21 cellular contexts compared by ENCODE assay signal in the genomic region with DNA sequence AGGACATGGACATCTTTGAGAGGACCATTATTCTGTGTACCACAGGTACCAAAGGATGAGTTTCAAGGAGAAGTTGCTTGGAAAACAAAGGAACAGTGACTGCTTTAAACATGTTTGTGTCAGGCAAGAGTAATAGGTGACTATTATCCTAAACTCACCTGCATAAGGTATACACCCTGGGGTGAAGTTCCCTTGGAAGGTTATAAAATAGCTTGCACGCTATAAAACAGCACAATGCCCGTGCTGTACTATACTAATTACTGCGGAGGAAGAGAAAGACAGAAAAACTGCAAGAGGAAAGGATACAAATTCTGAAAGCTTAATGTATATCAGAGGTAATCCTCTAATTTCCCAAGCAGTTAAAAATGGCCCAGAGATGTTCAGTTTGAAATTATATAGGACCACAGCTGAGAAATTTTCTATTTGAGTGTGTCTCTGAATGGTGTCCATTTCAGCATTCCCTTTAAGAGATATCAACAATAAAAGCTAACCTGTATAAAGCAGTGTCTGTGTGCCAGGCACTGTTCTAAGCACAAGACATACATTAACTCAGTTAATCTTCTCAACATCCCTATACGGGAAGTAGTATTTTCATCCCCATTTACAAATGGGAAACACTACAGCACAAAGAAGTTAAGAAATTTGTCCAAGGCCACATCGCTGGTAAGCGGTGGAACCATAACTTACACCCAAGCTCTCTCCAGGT. TPM values are rescaled to one million over a fixed set of nuclear protein-coding genes. Genes with fewer than 3 reads are reported as not detected.
A peak's percentile ranks its signal among the peaks of the same experiment; 100 is the strongest.
DNase-seq lines count a peak whose midpoint lies in the region; FAIRE-seq and TF ChIP-seq lines count a peak whose summit lies in the region.
"Had no signal": no experiment of that assay in that cellular context is flagged by ENCODE, and none has a peak within 500 bp of the region (broad histone marks: within the 10 kb centered on the region; RNA-seq: fewer than 3 reads in every experiment).

No MANE protein-coding gene starts in this region.

- no peaks in the 10 kb centered on the region for H3K4me1 ChIP-seq in colonic mucosa
- peaks cover 6 to 9% of the 10 kb centered on the region in 2 donors for H3K4me1 ChIP-seq in mucosa of rectum (ENCODE audit: control insufficient read depth in 2 of 2, insufficient read depth in 2 of 2, low read length in 2 of 2)
- H3K4me1 ChIP-seq: BE2C; BLaER1 treated with 17β-estradiol and CSF1 and Interleukin-3, amounts not matched to agents 10 nM and 100 nM had no signal

- peak overlapping the region in 1 of 2 donors; percentile 16 for H3K9ac ChIP-seq in colonic mucosa (ENCODE audit: low read depth in 2 of 2, low read length in 2 of 2)
- H3K9ac ChIP-seq in mucosa of rectum (ENCODE audit: low read depth in 1 of 2, low read length in 2 of 2), result peak overlapping the region in 1 of 2 donors; percentile 27
- H3K9ac ChIP-seq: BLaER1 treated with 17β-estradiol and CSF1 and Interleukin-3, amounts not matched to agents 10 nM and 100 nM; GM23248 had no signal

- H3K27ac ChIP-seq in 22Rv1, result 0 out of 2 replicates have a peak overlapping the region, but pooled peaks have one; percentile 3
- H3K27ac ChIP-seq in colonic mucosa, result peak overlapping the region; percentile 10
- H3K27ac ChIP-seq in mucosa of rectum (ENCODE audit: low read depth in 2 of 2, low read length in 2 of 2), result peak overlapping the region; percentile 69 to 72
- H3K27ac ChIP-seq: A549; BLaER1 treated with 17β-estradiol and CSF1 and Interleukin-3, amounts not matched to agents 10 nM and 100 nM; GM23248 had no signal

- H3K27me3 ChIP-seq in colonic mucosa, result no peaks in the 10 kb centered on the region
- H3K27me3 ChIP-seq in mucosa of rectum (ENCODE audit: control insufficient read depth in 2 of 2, insufficient read depth in 2 of 2, low read length in 2 of 2), result no peaks in the 10 kb centered on the region
- H3K27me3 ChIP-seq: BE2C; BLaER1 treated with 17β-estradiol and CSF1 and Interleukin-3, amounts not matched to agents 10 nM and 100 nM had no signal

- intact Hi-C loops in colonic mucosa (cut with DNase I), result loop anchor here (5.0 kb wide), 1 partner anchor 88 kb away; no protein-coding TSS in a partner anchor

- no peak for FAIRE-seq in GM12892 (lab: Jason Lieb, UNC)
- FAIRE-seq: A549, G401.6, GM19239 had no signal

- TF ChIP-seq CTCF in 22Rv1 (IDR thresholded peaks at IDR 0.05), result no peak
- TF ChIP-seq CTCF in colonic mucosa (IDR thresholded peaks at IDR 0.05), result no peak

- H3K36me3 ChIP-seq in colonic mucosa, result no peaks in the 10 kb centered on the region
- H3K36me3 ChIP-seq in mucosa of rectum (ENCODE audit: control insufficient read depth in 2 of 2, insufficient read depth in 2 of 2, low read length in 2 of 2), result peaks cover 0 to 2% of the 10 kb centered on the region in 2 donors
- H3K36me3 ChIP-seq: BE2C had no signal

- H3K9me3 ChIP-seq in colonic mucosa, result no peaks in the 10 kb centered on the region
- no peaks in the 10 kb centered on the region for H3K9me3 ChIP-seq in mucosa of rectum (ENCODE audit: control insufficient read depth in 2 of 2, low read length in 2 of 2)
- H3K9me3 ChIP-seq: A549, BE2C had no signal

- TF ChIP-seq POLR2A in GM12892 (IDR thresholded peaks at IDR 0.05; ENCODE audit: low read depth, low read length), result no peak

- DNase-seq in colonic mucosa (no peak), superior temporal gyrus (ENCODE audit: extremely low spot score) (no peak), C1 segment of cervical spinal cord (lab: John Stamatoyannopoulos, UW) (no peak), GM12892 (ENCODE audit: insufficient read length) (no peak)
- DNase-seq: 8988T; ACHN; AML-193; BE2C; Calu3; CD4-positive, alpha-beta memory T cell; COR-L47; DMS53; DMS79 treated with DMSO at 0.1 percent for 48 hours; GM23248; H7 had no signal

- H3K4me3 ChIP-seq in colonic mucosa (no peak overlapping the region), mucosa of rectum (ENCODE audit: low read length in 2 of 2) (no peak overlapping the region)
- H3K4me3 ChIP-seq: A549; BLaER1 treated with 17β-estradiol and CSF1 and Interleukin-3, amounts not matched to agents 10 nM and 100 nM; GM23248 had no signal

RNA-seq across cellular contexts. Expression of gene TBC1D32, which starts 19.7 kb away (rescaled TPM):
- total RNA-seq in colonic mucosa, result 1 to 10 TPM; 6.0 to 8.3 TPM
- 6.7 TPM for polyA plus RNA-seq in GM12892 (2012; ENCODE audit: missing spikeins)

Comparison
In these comparisons a context has a peak if more than half of its experiments do, and no peak if none do; other contexts are left out.
1. H3K27ac ChIP-seq: peak in every context shown above with its lines; median percentile 70 in mucosa of rectum; 10 in colonic mucosa; 3 in 22Rv1.